In genomic region chr12:42143401-42144173, GRCh38 we compare ENCODE assay signal across 8 cellular contexts. TPM values are rescaled to one million over a fixed set of nuclear protein-coding genes. Genes with fewer than 3 reads are reported as not detected.
DNase-seq lines count a peak whose midpoint lies in the region; ATAC-seq and TF ChIP-seq lines count a peak whose summit lies in the region.

No MANE protein-coding gene starts in this region.

- H2AFZ ChIP-seq in DND-41 (ENCODE audit: low read depth, low read length) (peak overlapping the region; percentile 76), GM23338 (peak overlapping the region; percentile 78; the same call in 1 of the 2 replicates)

- H4K20me1 ChIP-seq in DND-41 (ENCODE audit: insufficient read depth, low read length) = peaks cover 18% of the 10 kb centered on the region; the same call in 1 of the 2 replicates
- peaks cover 19% of the 10 kb centered on the region; the same call in 1 of the 2 replicates for H4K20me1 ChIP-seq in GM23338 (replicated peaks; ENCODE audit: insufficient read depth)

- peaks cover 14% of the 10 kb centered on the region; the same call in 1 of the 2 replicates for H3F3A ChIP-seq in GM23338 (replicated peaks; ENCODE audit: low read depth)

- H3K4me2 ChIP-seq in DND-41 (ENCODE audit: insufficient read depth, low read length) (peak overlapping the region; percentile 70), GM23338 (peak overlapping the region; percentile 76)

- peak overlapping the region; percentile 54 for H3K9ac ChIP-seq in DND-41 (ENCODE audit: low read depth, low read length)
- H3K9ac ChIP-seq in endocrine pancreas (ENCODE audit: control insufficient read depth, insufficient read depth, low read length) = peak overlapping the region; percentile 69

- H3K9me3 Mint-ChIP-seq in GM23338 = no peaks in the 10 kb centered on the region; the same call in 2 of the 3 replicates
- H3K9me3 Mint-ChIP-seq in naive thymus-derived CD4-positive, alpha-beta T cell = peaks cover 0 to 3% (median 0%) of the 10 kb centered on the region in 11 donors

- H3K4me3 ChIP-seq in DND-41 (ENCODE audit: low read depth in 1 of 2, low read length in 2 of 2) (peak overlapping the region; percentile 42 to 70; a peak in 3 of 4 replicates), GM23338 (peak overlapping the region; percentile 59), endocrine pancreas (ENCODE audit: control insufficient read depth, insufficient read depth, low read length) (peak overlapping the region; percentile 98)
- peak overlapping the region; percentile 54 for H3K4me3 ChIP-seq in naive thymus-derived CD4-positive, alpha-beta T cell (ENCODE audit: low read length)

- H3K4me1 ChIP-seq in DND-41 (ENCODE audit: insufficient read depth, low read length) (peaks cover 27% of the 10 kb centered on the region), GM23338 (ENCODE audit: insufficient read depth) (peaks cover 23% of the 10 kb centered on the region), endocrine pancreas (ENCODE audit: control insufficient read depth, insufficient read depth, low read length) (no peaks in the 10 kb centered on the region)
- peaks cover 7 to 11% of the 10 kb centered on the region in 2 donors for H3K4me1 ChIP-seq in naive thymus-derived CD4-positive, alpha-beta T cell (ENCODE audit: control insufficient read depth in 2 of 2, insufficient read depth in 2 of 2, low read length in 2 of 2)

- H3K27me3 ChIP-seq in DND-41 (ENCODE audit: insufficient read depth, low read length, poor library complexity) (peaks cover 31% of the 10 kb centered on the region), GM23338 (ENCODE audit: insufficient read depth) (peaks cover 50% of the 10 kb centered on the region), endocrine pancreas (ENCODE audit: control insufficient read depth, insufficient read depth, low read length) (no peaks in the 10 kb centered on the region)
- H3K27me3 ChIP-seq in naive thymus-derived CD4-positive, alpha-beta T cell (ENCODE audit: control insufficient read depth in 2 of 2, insufficient read depth in 2 of 2, low read length in 2 of 2) = no peaks in the 10 kb centered on the region

- peaks cover 6% of the 10 kb centered on the region for H3K27me3 Mint-ChIP-seq in GM23338 (ENCODE audit: insufficient read depth, low read depth, poor library complexity)
- peaks cover 0 to 8% (median 0%) of the 10 kb centered on the region in 5 donors for H3K27me3 Mint-ChIP-seq in naive thymus-derived CD4-positive, alpha-beta T cell

- H3K36me3 ChIP-seq in DND-41 (ENCODE audit: insufficient read depth, low read length) (no peaks in the 10 kb centered on the region), GM23338 (ENCODE audit: insufficient read depth) (no peaks in the 10 kb centered on the region), endocrine pancreas (ENCODE audit: control insufficient read depth, insufficient read depth, low read length) (no peaks in the 10 kb centered on the region)
- H3K36me3 ChIP-seq in naive thymus-derived CD4-positive, alpha-beta T cell (ENCODE audit: control insufficient read depth in 2 of 3, insufficient read depth in 3 of 3, low read length in 3 of 3) = peaks cover 0 to 5% (median 0%) of the 10 kb centered on the region in 3 experiments

- CTCF ChIA-PET in naive thymus-derived CD4-positive, alpha-beta T cell (lab: Charles Lee) = no interaction called here

- peaks cover 46% of the 10 kb centered on the region for H3K79me2 ChIP-seq in DND-41 (ENCODE audit: insufficient read depth, low read length)
- peaks cover 50% of the 10 kb centered on the region for H3K79me2 ChIP-seq in GM23338 (replicated peaks; ENCODE audit: insufficient read depth)

- no peak for ATAC-seq in DND-41 (ENCODE audit: insufficient read depth, low read depth)
- ATAC-seq in GM23338 = no peak
- ATAC-seq in naive thymus-derived CD4-positive, alpha-beta T cell = no peak

- H3K27ac Mint-ChIP-seq in GM23338 = peak overlapping the region; percentile 66; the same call in 1 of the 2 replicates
- H3K27ac Mint-ChIP-seq in naive thymus-derived CD4-positive, alpha-beta T cell = peak overlapping the region; percentile 70 to 95 (median 88)

- no peaks in the 10 kb centered on the region for H3K9me2 ChIP-seq in GM23338 (ENCODE audit: insufficient read depth)

- POLR2A ChIA-PET in naive thymus-derived CD4-positive, alpha-beta T cell (lab: Charles Lee) = interaction anchor here (0.6 kb wide), 1 partner anchor 42 kb away, joined by 3 read pairs; no protein-coding TSS in a partner anchor

- H3K36me3 Mint-ChIP-seq in GM23338 (ENCODE audit: low read depth) = no peaks in the 10 kb centered on the region; the same call in 2 of the 3 replicates
- H3K36me3 Mint-ChIP-seq in naive thymus-derived CD4-positive, alpha-beta T cell = peaks cover 0 to 4% (median 0%) of the 10 kb centered on the region in 5 donors

- H3K4me1 Mint-ChIP-seq in GM23338 = peaks cover 25% of the 10 kb centered on the region
- H3K4me1 Mint-ChIP-seq in naive thymus-derived CD4-positive, alpha-beta T cell = peaks cover 33 to 60% (median 51%) of the 10 kb centered on the region in 7 donors

- H3K27ac ChIP-seq in DND-41 (ENCODE audit: low read length) = peak overlapping the region; percentile 19; the same call in 1 of the 2 replicates
- H3K27ac ChIP-seq in GM23338 (ENCODE audit: low read depth) = no peak overlapping the region
- H3K27ac ChIP-seq in naive thymus-derived CD4-positive, alpha-beta T cell (ENCODE audit: low read depth, low read length) = peak overlapping the region; percentile 62

- TF ChIP-seq CTCF in DND-41 (IDR thresholded peaks at IDR 0.05; ENCODE audit: borderline replicate concordance, extremely low read depth, low read length, poor library complexity, severe bottlenecking) (no peak), GM23338 (conservative IDR thresholded peaks at IDR 0.05; ENCODE audit: low read depth in 2 of 2) (no peak)

- H3K4me3 Mint-ChIP-seq in GM23338 = peak overlapping the region; percentile 91
- peak overlapping the region; percentile 89 to 98 (median 94) for H3K4me3 Mint-ChIP-seq in naive thymus-derived CD4-positive, alpha-beta T cell

- intact Hi-C loops in naive thymus-derived CD4-positive, alpha-beta T cell (cut with micrococcal nuclease) = loop anchor here (1.0 to 10.0 kb wide), 9 partner anchors 17 to 1611 kb away; partner anchors contain the start of genes PPHLN1 (in 2 of the 2), YAF2 (in 2 of the 2), ZCRB1 (in 2 of the 2) and IRAK4 (in 1 of the 2)

- no peak for DNase-seq in DND-41
- DNase-seq in GM23338 (ENCODE audit: low spot score) = no peak
- DNase-seq in RKO (ENCODE audit: low spot score) = peak; percentile 55
- peak in 4 of 9 donors; percentile 11 to 22 (median 18) for DNase-seq in naive thymus-derived CD4-positive, alpha-beta T cell
- no peak for DNase-seq in DMS114 treated with DMSO at 0.1 percent for 48 hours (lab: John Stamatoyannopoulos, UW; ENCODE audit: unreplicated experiment)
- DNase-seq in activated CD4-positive, alpha-beta T cell treated with anti-CD3 and anti-CD28 coated beads, Interleukin-2, amount 50 U/mL, for 1 hour = no peak
- no peak for DNase-seq in stimulated activated CD4-positive, alpha-beta T cell treated with anti-CD3 and anti-CD28 coated beads, Interleukin-12 subunit alpha, Interleukin-12 subunit beta, amount 100 ng/mL, for 4 hours

- H3K9me3 ChIP-seq in DND-41 (ENCODE audit: insufficient read depth, low read length, severe bottlenecking) = no peaks in the 10 kb centered on the region
- H3K9me3 ChIP-seq in endocrine pancreas (ENCODE audit: control insufficient read depth, low read length) = no peaks in the 10 kb centered on the region
- H3K9me3 ChIP-seq in naive thymus-derived CD4-positive, alpha-beta T cell (ENCODE audit: control insufficient read depth in 2 of 3, low read length in 3 of 3) = no peaks in the 10 kb centered on the region

TF ChIP-seq in GM23338, 12 proteins besides CTCF, POLR2A, EP300 and RAD21:
- TF ChIP-seq ZNF114 (CRISPR knock-in tag; IDR thresholded peaks at IDR 0.05) (no peak), NANOG (IDR thresholded peaks at IDR 0.05; ENCODE audit: borderline replicate concordance) (no peak), STAT1 (IDR thresholded peaks at IDR 0.05; ENCODE audit: unreplicated experiment) (no peak), EZH2 (IDR thresholded peaks at IDR 0.05; ENCODE audit: low read depth, unreplicated experiment) (no peak)

RNA-seq across cellular contexts. Expression of gene GXYLT1, which starts 1.1 kb away (rescaled TPM):
- total RNA-seq in GM23338 (2014; rRNA removed; shearing (Covaris generic)) = 9.9 and 13.4 TPM in 2 replicates
- polyA plus RNA-seq in GM23338 (2016; fragmentation: Nextera tagmentation; extraction: Ambion mirVana) = 3.7 and 3.9 TPM in 2 replicates
- 1 to 10 TPM; 6.7 to 9.7 (median 7.2) TPM for total RNA-seq in naive thymus-derived CD4-positive, alpha-beta T cell
- 1 to 10 TPM; 2.6 to 2.7 TPM for polyA plus RNA-seq in naive thymus-derived CD4-positive, alpha-beta T cell
